Comparison of ENCODE assay signal across 23 cellular contexts in the genomic region with DNA sequence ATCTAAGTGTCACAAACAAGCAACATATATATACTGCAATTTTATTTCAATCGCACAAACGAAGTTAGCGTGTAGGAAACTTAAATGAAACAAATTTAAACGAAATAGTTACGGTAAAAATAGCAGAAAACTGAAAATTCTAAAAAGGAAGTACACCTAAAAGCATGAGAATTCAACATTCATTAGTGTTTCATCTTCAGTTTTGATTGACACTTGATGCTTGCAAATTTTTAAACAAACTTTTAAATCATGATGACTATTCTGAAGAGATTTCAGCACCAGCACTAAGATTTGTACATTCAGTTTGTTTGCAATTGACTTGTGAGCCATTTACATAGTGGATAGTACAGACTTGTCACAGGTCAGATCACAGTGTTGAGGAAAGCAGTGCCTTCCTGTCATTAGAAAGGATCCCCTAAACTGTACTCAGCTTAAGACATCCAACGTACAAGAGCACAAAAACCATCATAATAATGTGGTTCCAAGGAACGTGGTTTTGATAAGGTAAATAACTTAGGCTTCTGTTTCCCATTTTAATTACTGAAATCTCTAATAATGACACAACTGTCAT.
"Had no signal": no experiment of that assay in that cellular context is flagged by ENCODE, and none has a peak within 500 bp of the region (broad histone marks: within the 10 kb centered on the region; RNA-seq: fewer than 3 reads in every experiment).

No MANE protein-coding gene starts in this region.

- H3K4me1 ChIP-seq: esophagus squamous epithelium, gastrocnemius medialis, testis, vagina had no signal

- DNase-seq: activated B cell treated with CpG ODN at 0.5 μM for 24 hours; activated CD4-positive, alpha-beta T cell treated with anti-CD3 and anti-CD28 coated beads for 36 hours; activated CD4-positive, alpha-beta T cell treated with anti-CD3 and anti-CD28 coated beads, Interleukin-2, amount 50 U/mL, for 48 hours; activated effector memory CD4-positive, alpha-beta T cell treated with Interleukin-2 at 50 U/mL for 16 hours; activated naive CD4-positive, alpha-beta T cell treated with anti-CD3 and anti-CD28 coated beads for 36 hours; activated naive CD8-positive, alpha-beta T cell treated with anti-CD3 and anti-CD28 coated beads, Interleukin-2, amount 10 ng/mL, durations not matched to agents 7 days and 5 days; activated T-cell treated with anti-CD3 and anti-CD28 coated beads, Interleukin-2, amount 50 U/mL, for 72 hours; amygdala; cerebellar nuclear complex; cortex of kidney; endodermal cell; esophagus squamous epithelium; gastrocnemius medialis; hypothalamus; left ventricle myocardium superior; mammary epithelial cell; natural killer cell; retina; stimulated activated CD4-positive, alpha-beta T cell treated with anti-CD3 and anti-CD28 coated beads, Interleukin-2, amount 100 ng/mL, for 48 hours; stimulated activated CD8-positive, alpha-beta memory T cell treated with anti-CD3 and anti-CD28 coated beads, Interleukin-4, amount 100 ng/mL, for 48 hours; stimulated activated naive B cell treated with anti-CD40 and anti-IgM and Interleukin-4, amounts not matched to agents 10 μg/mL and 1 μg/mL and 100 μg/mL, for 72 hours; testis had no signal

- H3K27ac ChIP-seq: esophagus squamous epithelium, gastrocnemius medialis, testis, vagina had no signal

- H3K4me3 ChIP-seq: esophagus squamous epithelium, gastrocnemius medialis, testis, vagina had no signal

- H3K36me3 ChIP-seq: vagina had no signal

- ATAC-seq: activated CD4-positive, alpha-beta T cell treated with anti-CD3 and anti-CD28 coated beads for 36 hours; activated T-cell treated with anti-CD3 and anti-CD28 coated beads, Interleukin-2, amount 50 U/mL, for 72 hours; gastrocnemius medialis; left ventricle myocardium superior; natural killer cell; stimulated activated naive B cell treated with anti-CD40 and anti-IgM and Interleukin-4, amounts not matched to agents 10 μg/mL and 1 μg/mL and 100 μg/mL, for 72 hours had no signal

- H3K27me3 ChIP-seq: esophagus squamous epithelium, gastrocnemius medialis, testis, vagina had no signal

- H3K9me3 ChIP-seq: esophagus squamous epithelium, gastrocnemius medialis, testis, vagina had no signal
